ENCODE assay signal across 8 cellular contexts in genomic region chr2:47903781-47904447, GRCh38. TPM values are rescaled to one million over a fixed set of nuclear protein-coding genes. Genes with fewer than 3 reads are reported as not detected.
A peak's percentile ranks its signal among the peaks of the same experiment; 100 is the strongest.
DNase-seq lines count a peak whose midpoint lies in the region; ATAC-seq and TF ChIP-seq lines count a peak whose summit lies in the region.

No MANE protein-coding gene starts in this region.

- H4K20me1 ChIP-seq in DOHH2 (ENCODE audit: control insufficient read depth, insufficient read depth, low read depth, low read length) (peaks cover 25% of the 10 kb centered on the region), PC-9 (ENCODE audit: insufficient read depth) (peaks cover 44% of the 10 kb centered on the region)

- H3K4me2 ChIP-seq in DOHH2 (ENCODE audit: low read length): peak overlapping the region; percentile 70
- H3K4me2 ChIP-seq in PC-9: peak overlapping the region; percentile 82

- no peak for ATAC-seq in esophagus mucosa
- ATAC-seq in HG02588 (IDR thresholded peaks at IDR 0.05; ENCODE audit: unreplicated experiment): no peak

- H3K9me3 ChIP-seq in DOHH2 (ENCODE audit: control insufficient read depth, insufficient read depth, low read length) (no peaks in the 10 kb centered on the region), PC-9 (ENCODE audit: insufficient read depth, low read depth) (no peaks in the 10 kb centered on the region), ovary (no peaks in the 10 kb centered on the region)

- 2 to 3% (median 2%) methylated on average over 9 of the region's 9 CpGs for WGBS in ovary, 3 donors

- H3K27me3 ChIP-seq in DOHH2 (ENCODE audit: control insufficient read depth, low read length): no peaks in the 10 kb centered on the region
- no peaks in the 10 kb centered on the region for H3K27me3 ChIP-seq in PC-9 (ENCODE audit: insufficient read depth, low read depth)
- no peaks in the 10 kb centered on the region for H3K27me3 ChIP-seq in ovary

- DNase-seq in PC-9 (no peak), epithelial cell of esophagus (ENCODE audit: low read depth) (no peak), ovary (no peak), germinal center (ENCODE audit: low spot score) (no peak), NCI-H1105 treated with DMSO at 0.1 percent for 48 hours (lab: John Stamatoyannopoulos, UW) (no peak)

- H3K9me2 ChIP-seq in DOHH2 (replicated peaks; ENCODE audit: control insufficient read depth, low read length): no peaks in the 10 kb centered on the region
- no peaks in the 10 kb centered on the region for H3K9me2 ChIP-seq in PC-9 (ENCODE audit: insufficient read depth)

- peaks cover 77% of the 10 kb centered on the region for H3K79me2 ChIP-seq in DOHH2 (ENCODE audit: control insufficient read depth, low read length)
- H3K79me2 ChIP-seq in PC-9 (ENCODE audit: low read depth): peaks cover 66% of the 10 kb centered on the region

- POLR2A ChIA-PET in PC-9 (lab: Charles Lee; ENCODE audit: unreplicated experiment): interaction anchor here (0.7 kb wide), 1 partner anchor 23 kb away, joined by 5 read pairs; no protein-coding TSS in a partner anchor

- H3K36me3 ChIP-seq in DOHH2 (ENCODE audit: control insufficient read depth, low read length): peaks cover 42% of the 10 kb centered on the region
- no peaks in the 10 kb centered on the region for H3K36me3 ChIP-seq in PC-9 (ENCODE audit: low read depth)
- H3K36me3 ChIP-seq in ovary: no peaks in the 10 kb centered on the region

- TF ChIP-seq EP300 in ovary (IDR thresholded peaks at IDR 0.05): no peak

- no peak for TF ChIP-seq CTCF in DOHH2 (IDR thresholded peaks at IDR 0.05; ENCODE audit: low read depth, low read length, poor library complexity, severe bottlenecking)
- TF ChIP-seq CTCF in PC-9 (conservative IDR thresholded peaks at IDR 0.05): no peak
- TF ChIP-seq CTCF in epithelial cell of esophagus (IDR thresholded peaks at IDR 0.05; ENCODE audit: insufficient read depth, low read depth, low read length, missing control alignments): no peak
- no peak for TF ChIP-seq CTCF in ovary (IDR thresholded peaks at IDR 0.05)

- H3K4me1 ChIP-seq in DOHH2 (ENCODE audit: control insufficient read depth, low read length): peaks cover 50% of the 10 kb centered on the region
- H3K4me1 ChIP-seq in PC-9 (replicated peaks; ENCODE audit: insufficient read depth): peaks cover 33% of the 10 kb centered on the region
- H3K4me1 ChIP-seq in ovary (ENCODE audit: insufficient read depth): peaks cover 4% of the 10 kb centered on the region

- peak overlapping the region; percentile 68 for H2AFZ ChIP-seq in PC-9

- CTCF ChIA-PET in PC-9 (lab: Charles Lee): no interaction called here

- peaks cover 21% of the 10 kb centered on the region for H3F3A ChIP-seq in DOHH2 (ENCODE audit: control insufficient read depth, insufficient read depth)
- peaks cover 16% of the 10 kb centered on the region for H3F3A ChIP-seq in PC-9 (ENCODE audit: insufficient read depth, low read depth)

- TF ChIP-seq POLR2A in ovary (IDR thresholded peaks at IDR 0.05): no peak

- H3K4me3 ChIP-seq in DOHH2 (ENCODE audit: low read length) (peak overlapping the region; percentile 83), PC-9 (peak overlapping the region; percentile 68), epithelial cell of esophagus (ENCODE audit: low read length) (peak overlapping the region; percentile 74), ovary (peak overlapping the region; percentile 93)

- H3K27ac ChIP-seq in DOHH2 (ENCODE audit: low read depth, low read length) (peak overlapping the region; percentile 75), PC-9 (peak overlapping the region; percentile 63), ovary (peak overlapping the region; percentile 95 to 98)

- intact Hi-C loops in PC-9 (cut with micrococcal nuclease; ENCODE audit: unreplicated experiment) (no loop called here), ovary (cut with DNase I) (loop anchor here in 2 of 4 donors (2.0 to 10.0 kb wide), 2 partner anchors 49 to 121 kb away; partner anchors contain the start of gene MSH6 (in 1 of the 2))

- no TSS peak for BruUV-seq in PC-9 (replicated peaks; lab: Mats Ljungman, UMichigan)

RNA-seq across cellular contexts. Expression of gene FBXO11, which starts 2.4 kb away (rescaled TPM):
- total RNA-seq in PC-9 (2021) (49.3 and 49.4 TPM in 2 replicates), ovary (10 to 100 TPM; 63.3 to 85.9 (median 75.9) TPM), esophagus mucosa (37.1 TPM)
- 10 to 100 TPM; 35.6 to 69.7 TPM for polyA plus RNA-seq in ovary
